1 cellular context compared by ENCODE assay signal in the genomic region with DNA sequence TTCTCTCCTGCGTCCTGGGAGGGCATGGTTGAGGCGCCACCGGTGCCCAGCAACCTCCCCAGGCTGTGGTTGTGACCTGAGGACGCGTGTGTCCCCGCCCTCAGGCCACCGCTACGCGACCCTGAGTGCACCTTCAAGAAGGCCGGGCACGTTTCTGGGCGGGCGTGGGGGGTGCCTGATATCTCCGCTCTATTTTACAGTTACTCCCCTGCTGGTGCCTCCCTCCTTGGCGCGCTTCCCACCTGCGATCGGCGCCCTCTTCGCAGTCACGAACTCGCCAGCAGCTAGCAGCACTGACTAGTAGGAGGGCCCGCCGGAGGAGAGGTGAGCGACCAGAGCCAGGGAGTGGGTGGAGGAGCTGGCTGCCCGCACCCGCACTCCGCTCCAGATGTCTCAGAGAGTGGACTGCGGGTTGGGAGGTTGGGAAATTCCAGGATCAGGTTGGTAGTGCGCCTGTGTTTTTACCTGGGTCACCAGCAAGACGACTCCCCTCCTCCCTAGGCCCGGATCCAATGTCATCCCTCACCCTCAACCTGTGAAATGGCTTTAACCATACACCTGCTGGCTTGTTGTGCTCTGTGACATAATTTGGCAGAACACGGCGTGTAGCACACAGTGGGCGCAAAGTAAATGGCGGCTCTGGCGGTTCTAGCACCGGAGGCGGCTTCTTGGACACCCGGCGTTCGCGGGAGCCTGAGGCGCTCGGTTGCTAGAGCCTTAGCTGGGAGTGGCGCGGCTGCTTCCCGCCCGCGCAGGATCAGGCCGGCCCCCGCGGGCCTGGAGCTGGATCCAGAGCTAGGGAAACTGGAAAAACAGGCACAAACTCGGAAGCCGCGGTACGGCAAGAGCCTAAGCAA.
TF ChIP-seq lines count a peak whose summit lies in the region.

No MANE protein-coding gene starts in this region.

TF ChIP-seq in HepG2, 621 proteins besides CTCF, POLR2A, EP300 and RAD21 (continued from another document):
- no peak for TF ChIP-seq TOPORS (CRISPR knock-in tag; IDR thresholded peaks at IDR 0.05)
